ENCODE assay signal across 8 cellular contexts in genomic region chr19:17292301-17293074, GRCh38. TPM values are rescaled to one million over a fixed set of nuclear protein-coding genes. Genes with fewer than 3 reads are reported as not detected.
DNase-seq lines count a peak whose midpoint lies in the region; ATAC-seq and TF ChIP-seq lines count a peak whose summit lies in the region.

No MANE protein-coding gene starts in this region.

- H3K27ac Mint-ChIP-seq in activated naive CD4-positive, alpha-beta T cell treated with anti-CD3 and anti-CD28 coated beads, Interleukin-2, amount 50 U/mL, for 72 hours, result peak overlapping the region; percentile 23 to 74

- no peaks in the 10 kb centered on the region for H3K27me3 ChIP-seq in BLaER1 treated with 17β-estradiol and CSF1 and Interleukin-3, amounts not matched to agents 10 nM and 100 nM
- no peaks in the 10 kb centered on the region for H3K27me3 ChIP-seq in cardiac muscle cell
- H3K27me3 ChIP-seq in prostate gland (replicated peaks; ENCODE audit: insufficient read depth), result no peaks in the 10 kb centered on the region
- no peaks in the 10 kb centered on the region for H3K27me3 ChIP-seq in uterus

- no peaks in the 10 kb centered on the region for H3K36me3 Mint-ChIP-seq in activated naive CD4-positive, alpha-beta T cell treated with anti-CD3 and anti-CD28 coated beads, Interleukin-2, amount 50 U/mL, for 72 hours

- TF ChIP-seq POLR2A in prostate gland (IDR thresholded peaks at IDR 0.05), result no peak
- TF ChIP-seq POLR2A in uterus (IDR thresholded peaks at IDR 0.05), result no peak

- peak overlapping the region; percentile 66 to 85 (median 81); a peak in 21 of 22 replicates for H3K9ac ChIP-seq in BLaER1 treated with 17β-estradiol and CSF1 and Interleukin-3, amounts not matched to agents 10 nM and 100 nM

- peak overlapping the region; percentile 83 to 96 (median 93) for H3K4me2 ChIP-seq in BLaER1 treated with 17β-estradiol and CSF1 and Interleukin-3, amounts not matched to agents 10 nM and 100 nM

- DNase-seq in GM19238 (ENCODE audit: insufficient read length, low spot score) (peak; percentile 97), SKM-1 treated with dmso at 0.1 percent for 144 hours (lab: John Stamatoyannopoulos, UW; ENCODE audit: unreplicated experiment) (peak; percentile 80), cardiac muscle cell (ENCODE audit: low read depth in 1 of 2, low spot score in 1 of 2) (peak; percentile 84 to 92), prostate gland (ENCODE audit: low spot score) (peak; percentile 59), uterus (peak; percentile 66 to 73)
- DNase-seq in activated naive CD4-positive, alpha-beta T cell treated with anti-CD3 and anti-CD28 coated beads, Interleukin-2, amount 50 U/mL, for 72 hours (ENCODE audit: low spot score in 2 of 2), result peak; percentile 83 to 92

- H3K9me3 Mint-ChIP-seq in activated naive CD4-positive, alpha-beta T cell treated with anti-CD3 and anti-CD28 coated beads, Interleukin-2, amount 50 U/mL, for 72 hours, result no peaks in the 10 kb centered on the region

- ATAC-seq in HG03571 (IDR thresholded peaks at IDR 0.05; ENCODE audit: unreplicated experiment), result peak; percentile 60
- peak; percentile 93 to 97 for ATAC-seq in activated naive CD4-positive, alpha-beta T cell treated with anti-CD3 and anti-CD28 coated beads, Interleukin-2, amount 50 U/mL, for 72 hours

- peaks cover 18 to 36% (median 28%) of the 10 kb centered on the region in 11 experiments for H3K36me3 ChIP-seq in BLaER1 treated with 17β-estradiol and CSF1 and Interleukin-3, amounts not matched to agents 10 nM and 100 nM
- H3K36me3 ChIP-seq in cardiac muscle cell (no peaks in the 10 kb centered on the region), prostate gland (no peaks in the 10 kb centered on the region), uterus (no peaks in the 10 kb centered on the region)

- intact Hi-C loops in prostate gland (cut with DNase I), result loop anchor here (5.0 kb wide), 1 partner anchor 95 kb away; no protein-coding TSS in a partner anchor
- intact Hi-C loops in uterus (cut with DNase I; ENCODE audit: low total_unique reads), result no loop called here

- peak overlapping the region in 10 of 11 experiments; percentile 44 to 85 (median 80); a peak in 20 of 22 replicates for H3K27ac ChIP-seq in BLaER1 treated with 17β-estradiol and CSF1 and Interleukin-3, amounts not matched to agents 10 nM and 100 nM
- H3K27ac ChIP-seq in cardiac muscle cell (peak overlapping the region; percentile 78), prostate gland (peak overlapping the region; percentile 29 to 44), uterus (peak overlapping the region; percentile 43 to 76)

- H3K9me3 ChIP-seq in BLaER1 treated with 17β-estradiol and CSF1 and Interleukin-3, amounts not matched to agents 10 nM and 100 nM (replicated peaks in 1 of 11), result peaks cover 0 to 8% (median under 1%) of the 10 kb centered on the region in 11 experiments; a peak in 6 of 22 replicates
- H3K9me3 ChIP-seq in cardiac muscle cell (ENCODE audit: low read depth) (no peaks in the 10 kb centered on the region), prostate gland (no peaks in the 10 kb centered on the region), uterus (no peaks in the 10 kb centered on the region)

- H3K4me3 ChIP-seq in BLaER1 treated with 17β-estradiol and CSF1 and Interleukin-3, amounts not matched to agents 10 nM and 100 nM, result peak overlapping the region; percentile 57 to 81 (median 71)
- peak overlapping the region; percentile 23 for H3K4me3 ChIP-seq in cardiac muscle cell
- peak overlapping the region; percentile 22 to 35 for H3K4me3 ChIP-seq in prostate gland
- H3K4me3 ChIP-seq in uterus, result peak overlapping the region; percentile 35 to 39

- peak; percentile 76 for TF ChIP-seq CTCF in cardiac muscle cell (IDR thresholded peaks at IDR 0.05; ENCODE audit: low read depth, low read length)
- TF ChIP-seq CTCF in prostate gland (IDR thresholded peaks at IDR 0.05), result peak in 3 of 4 experiments; percentile 15 to 64 (median 61)
- peak; percentile 47 to 79 (median 66) for TF ChIP-seq CTCF in uterus (IDR thresholded peaks at IDR 0.05)

- peaks cover 0 to 17% (median 0%) of the 10 kb centered on the region in 11 experiments; a peak in 7 of 22 replicates for H4K20me1 ChIP-seq in BLaER1 treated with 17β-estradiol and CSF1 and Interleukin-3, amounts not matched to agents 10 nM and 100 nM

- WGBS in prostate gland, result 19% methylated on average over 34 of the region's 46 CpGs

- peaks cover 12 to 55% (median 37%) of the 10 kb centered on the region in 10 experiments for H3K4me1 ChIP-seq in BLaER1 treated with 17β-estradiol and CSF1 and Interleukin-3, amounts not matched to agents 10 nM and 100 nM
- no peaks in the 10 kb centered on the region for H3K4me1 ChIP-seq in cardiac muscle cell (ENCODE audit: low read depth)
- no peaks in the 10 kb centered on the region for H3K4me1 ChIP-seq in prostate gland (replicated peaks)
- no peaks in the 10 kb centered on the region for H3K4me1 ChIP-seq in uterus

RNA-seq across cellular contexts. Expression of gene ABHD8, which starts 10.7 kb away (rescaled TPM):
- total RNA-seq in activated naive CD4-positive, alpha-beta T cell treated with anti-CD3 and anti-CD28 coated beads, Interleukin-2, amount 50 U/mL, for 72 hours, result 10 to 100 TPM; 10.4 to 10.5 TPM
- total RNA-seq in cardiac muscle cell, result 41.6 and 50.6 TPM in 2 replicates
- 38.1 and 46.8 TPM in 2 replicates for polyA plus RNA-seq in cardiac muscle cell
- 10 to 100 TPM; 20.1 to 21.6 TPM for total RNA-seq in prostate gland
- total RNA-seq in uterus, result 100 to 1,000 TPM in 1 of 4 donors, 10 to 100 TPM in 2, 1 to 10 TPM in 1; 9.0 to 115 (median 19.2) TPM

RNA-seq across cellular contexts. Expression of gene ANKLE1, which starts 10.8 kb away (rescaled TPM):
- 10 to 100 TPM in 1 of 2 donors, 1 to 10 TPM in 1; 8.4 to 13.7 TPM for total RNA-seq in activated naive CD4-positive, alpha-beta T cell treated with anti-CD3 and anti-CD28 coated beads, Interleukin-2, amount 50 U/mL, for 72 hours
- 1.9 and 5.7 TPM in 2 replicates for total RNA-seq in cardiac muscle cell
- 1.1 and 3.3 TPM in 2 replicates for polyA plus RNA-seq in cardiac muscle cell
- 1 to 10 TPM in 1 of 2 donors, under 1 TPM in 1; 0.64 to 1.2 TPM for total RNA-seq in prostate gland
- 1 to 10 TPM in 2 of 4 donors, not detected in 2; 1.6 to 2.4 TPM for total RNA-seq in uterus

RNA-seq across cellular contexts. Expression of gene MRPL34, which starts 13.2 kb away (rescaled TPM):
- total RNA-seq in activated naive CD4-positive, alpha-beta T cell treated with anti-CD3 and anti-CD28 coated beads, Interleukin-2, amount 50 U/mL, for 72 hours, result 100 to 1,000 TPM in 1 of 2 donors, 10 to 100 TPM in 1; 70.2 to 100 TPM
- total RNA-seq in cardiac muscle cell, result 274 and 304 TPM in 2 replicates
- polyA plus RNA-seq in cardiac muscle cell, result 172 and 184 TPM in 2 replicates
- 100 to 1,000 TPM; 157 to 169 TPM for total RNA-seq in prostate gland
- total RNA-seq in uterus, result 100 to 1,000 TPM in 2 of 4 donors, 10 to 100 TPM in 2; 30.9 to 289 (median 97.2) TPM

RNA-seq across cellular contexts. Expression of gene DDA1, which starts 16.9 kb away (rescaled TPM):
- total RNA-seq in activated naive CD4-positive, alpha-beta T cell treated with anti-CD3 and anti-CD28 coated beads, Interleukin-2, amount 50 U/mL, for 72 hours, result 10 to 100 TPM; 30.0 to 39.7 TPM
- total RNA-seq in cardiac muscle cell, result 45.4 and 47.6 TPM in 2 replicates
- 53.3 and 55.2 TPM in 2 replicates for polyA plus RNA-seq in cardiac muscle cell
- 10 to 100 TPM in 1 of 2 donors, 1 to 10 TPM in 1; 9.6 to 18.6 TPM for total RNA-seq in prostate gland
- 10 to 100 TPM in 2 of 4 donors, 1 to 10 TPM in 2; 2.8 to 22.2 (median 8.9) TPM for total RNA-seq in uterus

RNA-seq across cellular contexts. Expression of gene BABAM1, which starts 25.2 kb away (rescaled TPM):
- 100 to 1,000 TPM; 115 to 125 TPM for total RNA-seq in activated naive CD4-positive, alpha-beta T cell treated with anti-CD3 and anti-CD28 coated beads, Interleukin-2, amount 50 U/mL, for 72 hours
- total RNA-seq in cardiac muscle cell (115 and 141 TPM in 2 replicates), prostate gland (10 to 100 TPM; 80.0 to 81.6 TPM), uterus (100 to 1,000 TPM in 2 of 4 donors, 10 to 100 TPM in 2; 58.1 to 240 (median 97.2) TPM)
- 136 and 140 TPM in 2 replicates for polyA plus RNA-seq in cardiac muscle cell

Comparison
In these comparisons a context has a peak if more than half of its experiments do, and no peak if none do; other contexts are left out.
1. Peak in every context shown above with its lines: DNase-seq, ATAC-seq, H3K4me3 ChIP-seq and H3K27ac ChIP-seq.